1 cellular context compared by ENCODE assay signal in genomic region chr16:8678068-8678927, GRCh38.
TF ChIP-seq lines count a peak whose summit lies in the region.

No MANE protein-coding gene starts in this region.

TF ChIP-seq in IMR-90, 13 proteins besides CTCF, POLR2A, EP300 and RAD21 (continued from another document):
- TF ChIP-seq ELK1 (IDR thresholded peaks at IDR 0.05; ENCODE audit: borderline replicate concordance, low read depth, low read length), result no peak
